9 cellular contexts compared by ENCODE assay signal in the genomic region with DNA sequence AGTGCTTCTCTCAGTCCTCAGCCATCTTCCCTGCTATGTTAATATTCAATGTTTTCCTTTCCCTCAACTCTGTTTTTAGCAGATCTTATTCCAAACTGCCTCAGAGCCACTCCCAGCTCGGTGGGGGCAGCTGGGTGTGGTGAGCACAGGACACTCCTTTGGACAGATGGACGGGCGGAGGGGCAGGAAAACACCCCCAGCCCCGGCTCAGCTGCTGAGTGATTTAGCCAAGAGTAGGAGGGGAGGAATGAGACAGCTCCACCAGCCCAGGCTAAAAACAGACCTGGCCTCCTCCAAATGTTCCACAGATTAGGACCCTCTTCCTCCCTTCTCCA.
DNase-seq lines count a peak whose midpoint lies in the region; ATAC-seq and TF ChIP-seq lines count a peak whose summit lies in the region.
"Had no signal": no experiment of that assay in that cellular context is flagged by ENCODE, and none has a peak within 500 bp of the region (broad histone marks: within the 10 kb centered on the region; RNA-seq: fewer than 3 reads in every experiment).

No MANE protein-coding gene starts in this region.

- TF ChIP-seq CTCF in activated CD8-positive, alpha-beta T cell treated with anti-CD3 and anti-CD28 coated beads for 36 hours (IDR thresholded peaks at IDR 0.05), result no peak
- TF ChIP-seq CTCF in type B pancreatic cell (conservative IDR thresholded peaks at IDR 0.05), result no peak

- intact Hi-C loops in activated CD8-positive, alpha-beta T cell treated with anti-CD3 and anti-CD28 coated beads for 36 hours (cut with micrococcal nuclease), result no loop called here

- POLR2A ChIA-PET in activated CD8-positive, alpha-beta T cell treated with anti-CD3 and anti-CD28 coated beads for 36 hours (lab: Charles Lee), result interaction anchor here (1.0 to 9.4 kb wide), 6 partner anchors 15 to 87 kb away, joined by 3 to 139 read pairs (median 13); partner anchors contain the start of gene CD2

- H3K27ac Mint-ChIP-seq in activated naive CD4-positive, alpha-beta T cell treated with anti-CD3 and anti-CD28 coated beads, Interleukin-2, amount 50 U/mL, for 72 hours, result peak overlapping the region; percentile 98
- no peak overlapping the region for H3K27ac Mint-ChIP-seq in activated naive CD4-positive, alpha-beta T cell treated with anti-CD3 and anti-CD28 coated beads, Interleukin-2, amount 10 ng/mL, durations not matched to agents 7 days and 5 days
- peak overlapping the region; percentile 97 for H3K27ac Mint-ChIP-seq in activated CD8-positive, alpha-beta T cell treated with anti-CD3 and anti-CD28 coated beads for 36 hours
- peak overlapping the region; percentile 24 for H3K27ac Mint-ChIP-seq in type B pancreatic cell

- H3K9me3 Mint-ChIP-seq in activated naive CD4-positive, alpha-beta T cell treated with anti-CD3 and anti-CD28 coated beads, Interleukin-2, amount 50 U/mL, for 72 hours, result peaks cover 7 to 13% of the 10 kb centered on the region in 2 donors
- peaks cover 12% of the 10 kb centered on the region for H3K9me3 Mint-ChIP-seq in activated naive CD4-positive, alpha-beta T cell treated with anti-CD3 and anti-CD28 coated beads, Interleukin-2, amount 10 ng/mL, durations not matched to agents 7 days and 5 days
- H3K9me3 Mint-ChIP-seq in activated CD8-positive, alpha-beta T cell treated with anti-CD3 and anti-CD28 coated beads for 36 hours, result peaks cover 10% of the 10 kb centered on the region
- H3K9me3 Mint-ChIP-seq in type B pancreatic cell, result no peaks in the 10 kb centered on the region

- H3K4me3 Mint-ChIP-seq in activated naive CD4-positive, alpha-beta T cell treated with anti-CD3 and anti-CD28 coated beads, Interleukin-2, amount 10 ng/mL, durations not matched to agents 7 days and 5 days, result no peak overlapping the region
- H3K4me3 Mint-ChIP-seq in activated CD8-positive, alpha-beta T cell treated with anti-CD3 and anti-CD28 coated beads for 36 hours, result peak overlapping the region; percentile 76
- H3K4me3 Mint-ChIP-seq in type B pancreatic cell, result no peak overlapping the region

- CTCF ChIA-PET in activated naive CD4-positive, alpha-beta T cell treated with anti-CD3 and anti-CD28 coated beads, Interleukin-2, amount 10 ng/mL, durations not matched to agents 7 days and 5 days (lab: Charles Lee), result interaction anchor here (0.8 to 4.0 kb wide), 8 partner anchors 10 to 101 kb away, joined by 4 to 15 read pairs (median 7); no protein-coding TSS in a partner anchor
- CTCF ChIA-PET in activated CD8-positive, alpha-beta T cell treated with anti-CD3 and anti-CD28 coated beads for 36 hours (lab: Charles Lee), result interaction anchor here (1.2 to 3.4 kb wide), 5 partner anchors 10 to 88 kb away, joined by 3 to 17 read pairs (median 9); no protein-coding TSS in a partner anchor

- ATAC-seq in activated naive CD4-positive, alpha-beta T cell treated with anti-CD3 and anti-CD28 coated beads, Interleukin-2, amount 50 U/mL, for 72 hours, result no peak
- no peak for ATAC-seq in activated CD8-positive, alpha-beta T cell treated with anti-CD3 and anti-CD28 coated beads for 36 hours
- no peak for ATAC-seq in HG02623 (IDR thresholded peaks at IDR 0.05; ENCODE audit: unreplicated experiment)

- peaks cover 31 to 34% of the 10 kb centered on the region in 2 donors for H3K36me3 Mint-ChIP-seq in activated naive CD4-positive, alpha-beta T cell treated with anti-CD3 and anti-CD28 coated beads, Interleukin-2, amount 50 U/mL, for 72 hours
- peaks cover 9% of the 10 kb centered on the region for H3K36me3 Mint-ChIP-seq in activated naive CD4-positive, alpha-beta T cell treated with anti-CD3 and anti-CD28 coated beads, Interleukin-2, amount 10 ng/mL, durations not matched to agents 7 days and 5 days
- H3K36me3 Mint-ChIP-seq in activated CD8-positive, alpha-beta T cell treated with anti-CD3 and anti-CD28 coated beads for 36 hours (ENCODE audit: low read depth), result peaks cover 21% of the 10 kb centered on the region
- no peaks in the 10 kb centered on the region for H3K36me3 Mint-ChIP-seq in type B pancreatic cell

- no peak for DNase-seq in activated naive CD4-positive, alpha-beta T cell treated with anti-CD3 and anti-CD28 coated beads, Interleukin-2, amount 50 U/mL, for 72 hours (ENCODE audit: low spot score in 2 of 2)
- no peak for DNase-seq in activated naive CD4-positive, alpha-beta T cell treated with anti-CD3 and anti-CD28 coated beads, Interleukin-2, amount 10 ng/mL, durations not matched to agents 7 days and 5 days
- DNase-seq in activated CD8-positive, alpha-beta T cell treated with anti-CD3 and anti-CD28 coated beads for 36 hours, result no peak
- DNase-seq in iPS-NIHi7 (ENCODE audit: extremely low spot score) (peak; percentile 32), type B pancreatic cell (ENCODE audit: extremely low spot score, unreplicated experiment) (no peak), GM19238 (ENCODE audit: insufficient read length, low spot score) (no peak), medulla oblongata (ENCODE audit: extremely low spot score) (no peak)
- DNase-seq: effector CD4-positive, alpha-beta T cell had no signal

- peaks cover 49% of the 10 kb centered on the region for H3K4me1 Mint-ChIP-seq in activated naive CD4-positive, alpha-beta T cell treated with anti-CD3 and anti-CD28 coated beads, Interleukin-2, amount 10 ng/mL, durations not matched to agents 7 days and 5 days
- H3K4me1 Mint-ChIP-seq in activated CD8-positive, alpha-beta T cell treated with anti-CD3 and anti-CD28 coated beads for 36 hours (ENCODE audit: low read depth), result peaks cover 50% of the 10 kb centered on the region
- H3K4me1 Mint-ChIP-seq in type B pancreatic cell (ENCODE audit: unreplicated experiment), result peaks cover 29% of the 10 kb centered on the region

- H3K27me3 Mint-ChIP-seq in activated naive CD4-positive, alpha-beta T cell treated with anti-CD3 and anti-CD28 coated beads, Interleukin-2, amount 10 ng/mL, durations not matched to agents 7 days and 5 days, result no peaks in the 10 kb centered on the region
- no peaks in the 10 kb centered on the region for H3K27me3 Mint-ChIP-seq in activated CD8-positive, alpha-beta T cell treated with anti-CD3 and anti-CD28 coated beads for 36 hours
- H3K27me3 Mint-ChIP-seq in type B pancreatic cell, result no peaks in the 10 kb centered on the region
